In the genomic region with DNA sequence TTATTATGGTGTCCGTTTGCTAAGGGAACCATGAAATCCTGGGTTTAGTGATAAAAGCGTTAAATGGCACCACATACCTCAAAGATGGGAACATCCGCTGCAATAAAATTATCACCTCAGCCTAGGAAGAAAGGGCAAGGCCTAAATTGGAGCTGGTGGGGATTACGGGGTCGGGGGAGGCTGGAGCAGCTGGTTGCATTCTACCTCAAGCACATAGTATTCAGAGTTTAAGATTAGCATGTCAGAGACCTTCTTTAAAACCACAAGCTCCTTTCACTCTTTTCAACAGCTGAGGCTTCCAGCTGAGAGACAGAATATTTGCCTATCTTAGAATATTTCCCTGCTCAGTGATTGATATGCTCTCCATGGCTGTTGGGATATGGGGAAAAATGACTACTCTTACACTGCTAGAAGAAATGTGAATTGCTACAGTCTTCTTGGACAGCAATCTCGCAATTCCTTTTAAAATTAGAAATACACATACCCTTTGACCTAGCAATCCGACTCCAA, we compare ENCODE assay signal across 12 cellular contexts.
"Had no signal": no experiment of that assay in that cellular context is flagged by ENCODE, and none has a peak within 500 bp of the region (broad histone marks: within the 10 kb centered on the region; RNA-seq: fewer than 3 reads in every experiment).

No MANE protein-coding gene starts in this region.

- H3K4me3 ChIP-seq: ascending aorta, transverse colon had no signal

- H3K4me1 Mint-ChIP-seq: activated naive CD8-positive, alpha-beta T cell treated with anti-CD3 and anti-CD28 coated beads, Interleukin-2, amount 50 U/mL, for 24 hours had no signal

- DNase-seq: activated CD4-positive, alpha-beta T cell treated with anti-CD3 and anti-CD28 coated beads for 48 hours; activated CD8-positive, alpha-beta memory T cell treated with anti-CD3 and anti-CD28 coated beads, Interleukin-2, amount 50 U/mL, for 48 hours; activated CD8-positive, alpha-beta T cell treated with anti-CD3 and anti-CD28 coated beads, Interleukin-2, amount 10 ng/mL, durations not matched to agents 7 days and 5 days; activated naive CD8-positive, alpha-beta T cell treated with anti-CD3 and anti-CD28 coated beads, Interleukin-2, amount 50 U/mL, for 24 hours; cortex of kidney; effector memory CD4-positive, alpha-beta T cell; left colon; mammary epithelial cell; small intestine; T1000; transverse colon had no signal

- H3K4me3 Mint-ChIP-seq: activated CD8-positive, alpha-beta T cell treated with anti-CD3 and anti-CD28 coated beads, Interleukin-2, amount 10 ng/mL, durations not matched to agents 7 days and 5 days; activated naive CD8-positive, alpha-beta T cell treated with anti-CD3 and anti-CD28 coated beads, Interleukin-2, amount 50 U/mL, for 24 hours had no signal

- H3K27me3 Mint-ChIP-seq: activated naive CD8-positive, alpha-beta T cell treated with anti-CD3 and anti-CD28 coated beads, Interleukin-2, amount 50 U/mL, for 24 hours had no signal

- H3K27ac Mint-ChIP-seq: activated CD8-positive, alpha-beta T cell treated with anti-CD3 and anti-CD28 coated beads, Interleukin-2, amount 10 ng/mL, durations not matched to agents 7 days and 5 days; activated naive CD8-positive, alpha-beta T cell treated with anti-CD3 and anti-CD28 coated beads, Interleukin-2, amount 50 U/mL, for 24 hours had no signal

- ATAC-seq: activated CD8-positive, alpha-beta T cell treated with anti-CD3 and anti-CD28 coated beads, Interleukin-2, amount 10 ng/mL, durations not matched to agents 7 days and 5 days; activated naive CD8-positive, alpha-beta T cell treated with anti-CD3 and anti-CD28 coated beads, Interleukin-2, amount 50 U/mL, for 24 hours; left colon had no signal
